ENCODE assay signal across 9 cellular contexts in genomic region chr1:185281245-185281644, GRCh38. TPM values are rescaled to one million over a fixed set of nuclear protein-coding genes. Genes with fewer than 3 reads are reported as not detected.
DNase-seq lines count a peak whose midpoint lies in the region; ATAC-seq and TF ChIP-seq lines count a peak whose summit lies in the region.
"Had no signal": no experiment of that assay in that cellular context is flagged by ENCODE, and none has a peak within 500 bp of the region (broad histone marks: within the 10 kb centered on the region; RNA-seq: fewer than 3 reads in every experiment).

No MANE protein-coding gene starts in this region.

- peak overlapping the region; percentile 90 for H3K27ac Mint-ChIP-seq in T-helper 17 cell
- peak overlapping the region; percentile 48 to 91 for H3K27ac Mint-ChIP-seq in stimulated activated naive CD8-positive, alpha-beta T cell treated with anti-CD3 and anti-CD28 coated beads, Interleukin-15, amount 100 ng/mL, for 72 hours

- peaks cover 2% of the 10 kb centered on the region for H3K9me3 ChIP-seq in T-helper 17 cell (ENCODE audit: control insufficient read depth, low read length, poor library complexity, severe bottlenecking)

- peak; percentile 97 for ATAC-seq in HG02943 (IDR thresholded peaks at IDR 0.05; ENCODE audit: low read depth, unreplicated experiment)
- ATAC-seq in T-helper 17 cell, result peak; percentile 97
- ATAC-seq in stimulated activated naive CD8-positive, alpha-beta T cell treated with anti-CD3 and anti-CD28 coated beads, Interleukin-15, amount 100 ng/mL, for 72 hours, result peak; percentile 72

- DNase-seq in activated gamma-delta T cell treated with Interleukin-2 at 50 U/mL for 16 hours (peak; percentile 32), activated gamma-delta T cell (lab: John Stamatoyannopoulos, UW) (no peak), T-helper 17 cell (peak in 1 of 3 donors; percentile 20), GM10266 (ENCODE audit: extremely low spot score) (no peak), retina (no peak)
- DNase-seq in stimulated activated naive CD8-positive, alpha-beta T cell treated with anti-CD3 and anti-CD28 coated beads, Interleukin-15, amount 100 ng/mL, for 72 hours, result no peak
- no peak for DNase-seq in stimulated activated CD4-positive, alpha-beta T cell treated with anti-CD3 and anti-CD28 coated beads, Interleukin-12 subunit alpha, Interleukin-12 subunit beta, amount 100 ng/mL, for 4 hours
- DNase-seq: NCI-H345 had no signal

- H3K4me3 Mint-ChIP-seq in T-helper 17 cell, result peak overlapping the region; percentile 80
- peak overlapping the region; percentile 24 to 53 for H3K4me3 Mint-ChIP-seq in stimulated activated naive CD8-positive, alpha-beta T cell treated with anti-CD3 and anti-CD28 coated beads, Interleukin-15, amount 100 ng/mL, for 72 hours

- H3K9me3 Mint-ChIP-seq in stimulated activated naive CD8-positive, alpha-beta T cell treated with anti-CD3 and anti-CD28 coated beads, Interleukin-15, amount 100 ng/mL, for 72 hours, result peaks cover 17 to 19% of the 10 kb centered on the region in 2 donors

- H3K27me3 Mint-ChIP-seq in T-helper 17 cell, result no peaks in the 10 kb centered on the region
- no peaks in the 10 kb centered on the region for H3K27me3 Mint-ChIP-seq in stimulated activated naive CD8-positive, alpha-beta T cell treated with anti-CD3 and anti-CD28 coated beads, Interleukin-15, amount 100 ng/mL, for 72 hours

- H3K4me1 Mint-ChIP-seq in T-helper 17 cell, result peaks cover 26% of the 10 kb centered on the region
- peaks cover 53% of the 10 kb centered on the region for H3K4me1 Mint-ChIP-seq in stimulated activated naive CD8-positive, alpha-beta T cell treated with anti-CD3 and anti-CD28 coated beads, Interleukin-15, amount 100 ng/mL, for 72 hours

- TF ChIP-seq CTCF in GM10266 (IDR thresholded peaks at IDR 0.05; ENCODE audit: control insufficient read depth, insufficient read depth, low read depth, missing control alignments), result no peak

- H3K36me3 Mint-ChIP-seq in T-helper 17 cell (ENCODE audit: low read depth), result peaks cover 5% of the 10 kb centered on the region

RNA-seq across cellular contexts. Expression of gene IVNS1ABP, which starts 35.8 kb away (rescaled TPM):
- 100 to 1,000 TPM; 467 to 499 TPM for total RNA-seq in T-helper 17 cell
